In the genomic region with DNA sequence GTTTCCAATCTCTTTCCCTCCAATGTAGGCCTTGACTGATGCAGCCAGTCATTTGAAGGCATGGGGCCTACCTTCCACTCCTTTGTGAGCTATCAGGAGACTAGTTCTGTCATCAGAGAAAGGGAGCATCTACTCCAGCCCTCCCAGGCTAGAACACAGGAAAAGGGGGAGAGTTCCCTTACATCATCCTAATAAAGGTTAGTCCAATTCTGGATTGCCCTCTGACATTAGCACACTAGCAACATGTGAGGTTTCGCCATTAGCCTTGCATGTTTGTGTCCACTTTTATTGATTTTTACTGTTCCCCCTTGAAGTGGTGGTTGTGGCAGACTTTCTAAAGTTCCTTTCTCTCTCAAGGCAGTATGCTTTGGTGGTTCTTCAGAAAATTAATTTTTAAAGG, we compare ENCODE assay signal across 20 cellular contexts.
DNase-seq lines count a peak whose midpoint lies in the region; ATAC-seq, FAIRE-seq and TF ChIP-seq lines count a peak whose summit lies in the region.
"Had no signal": no experiment of that assay in that cellular context is flagged by ENCODE, and none has a peak within 500 bp of the region (broad histone marks: within the 10 kb centered on the region; RNA-seq: fewer than 3 reads in every experiment).

No MANE protein-coding gene starts in this region.

- TF ChIP-seq CTCF in K562 (IDR thresholded peaks at IDR 0.05 in 2 of 3, conservative IDR thresholded peaks at IDR 0.05 in 1 of 3; ENCODE audit: insufficient read depth in 2 of 3, low read depth in 1 of 3, low read length in 3 of 3), result no peak
- no peak for TF ChIP-seq CTCF in neural progenitor cell (IDR thresholded peaks at IDR 0.05)

- H3K27me3 ChIP-seq in CD8-positive, alpha-beta memory T cell (ENCODE audit: insufficient read depth, low read length, poor library complexity, severe bottlenecking), result no peaks in the 10 kb centered on the region
- H3K27me3 ChIP-seq in K562 (ENCODE audit: control insufficient read depth in 2 of 2, insufficient read depth in 2 of 2, low read length in 2 of 2) (no peaks in the 10 kb centered on the region), neural progenitor cell (no peaks in the 10 kb centered on the region)
- H3K27me3 ChIP-seq: BLaER1 treated with 17β-estradiol and CSF1 and Interleukin-3, amounts not matched to agents 10 nM and 100 nM had no signal

- peaks cover 28% of the 10 kb centered on the region for H3F3A ChIP-seq in neural progenitor cell (ENCODE audit: low read depth)

- POLR2A ChIA-PET in CD8-positive, alpha-beta memory T cell (lab: Charles Lee), result no interaction called here
- POLR2A ChIA-PET in K562 (lab: Yijun Ruan, JAX), result no interaction called here

- FAIRE-seq in K562 (lab: Jason Lieb, UNC), result peak; percentile 52
- FAIRE-seq: RCC 7860 had no signal

- ATAC-seq in K562, result peak; percentile 48; the same call in 2 of the 3 replicates
- ATAC-seq: Right ventricle myocardium inferior had no signal

- H3K36me3 ChIP-seq in CD8-positive, alpha-beta memory T cell (ENCODE audit: insufficient read depth, low read length), result no peaks in the 10 kb centered on the region
- peaks cover 7% of the 10 kb centered on the region; the same call in 1 of the 3 replicates for H3K36me3 ChIP-seq in K562 (ENCODE audit: control insufficient read depth, insufficient read depth, low read length)
- H3K36me3 ChIP-seq in neural progenitor cell, result peaks cover 7% of the 10 kb centered on the region

- H3K9ac ChIP-seq in K562 (ENCODE audit: insufficient read depth in 1 of 2, low read depth in 2 of 2, low read length in 2 of 2), result no peak overlapping the region
- no peak overlapping the region for H3K9ac ChIP-seq in neural progenitor cell
- H3K9ac ChIP-seq: BLaER1 treated with 17β-estradiol and CSF1 and Interleukin-3, amounts not matched to agents 10 nM and 100 nM had no signal

- H2AFZ ChIP-seq in K562 (ENCODE audit: low read depth, low read length), result no peak overlapping the region
- H2AFZ ChIP-seq in neural progenitor cell (replicated peaks), result no peak overlapping the region

- CTCF ChIA-PET in CD8-positive, alpha-beta memory T cell (lab: Charles Lee), result no interaction called here
- CTCF ChIA-PET in K562 (lab: Yijun Ruan, JAX; ENCODE audit: low intra/inter-chr PET ratio), result interaction anchor here (0.8 kb wide), 1 partner anchor 135 kb away, joined by 3 read pairs; no protein-coding TSS in a partner anchor

- no TSS peak for BruUV-seq in K562 (replicated peaks; lab: Mats Ljungman, UMichigan)

- intact Hi-C loops in K562 (cut with micrococcal nuclease), result no loop called here

- in situ Hi-C loops in K562 (cut with MboI), result no loop called here

- peaks cover 1% of the 10 kb centered on the region for H3K36me3 Mint-ChIP-seq in activated naive CD4-positive, alpha-beta T cell treated with anti-CD3 and anti-CD28 coated beads, Interleukin-2, amount 50 U/mL, for 24 hours
- peaks cover 0 to 16% (median 0%) of the 10 kb centered on the region in 3 donors for H3K36me3 Mint-ChIP-seq in CD8-positive, alpha-beta memory T cell
- H3K36me3 Mint-ChIP-seq in neural progenitor cell, result peaks cover 16% of the 10 kb centered on the region

- H3K4me2 ChIP-seq in K562 (ENCODE audit: insufficient read depth, low read length), result no peak overlapping the region
- no peak overlapping the region for H3K4me2 ChIP-seq in neural progenitor cell
- H3K4me2 ChIP-seq: BLaER1 treated with 17β-estradiol and CSF1 and Interleukin-3, amounts not matched to agents 10 nM and 100 nM had no signal

- H3K27ac ChIP-seq in CD8-positive, alpha-beta memory T cell (ENCODE audit: low read depth, low read length), result no peak overlapping the region
- no peak overlapping the region for H3K27ac ChIP-seq in K562 (ENCODE audit: extremely low read depth, low read depth, low read length)
- H3K27ac ChIP-seq in neural progenitor cell, result peak overlapping the region; percentile 31
- H3K27ac ChIP-seq: BLaER1 treated with 17β-estradiol and CSF1 and Interleukin-3, amounts not matched to agents 10 nM and 100 nM; HL-60; SK-N-MC had no signal

- no peak for TF ChIP-seq RAD21 in K562 (CRISPR knock-in tag; conservative IDR thresholded peaks at IDR 0.05 in 1 of 2, IDR thresholded peaks at IDR 0.05 in 1 of 2)

- no peaks in the 10 kb centered on the region for H3K79me2 ChIP-seq in K562 (ENCODE audit: control insufficient read depth, insufficient read depth, low read length)
- no peaks in the 10 kb centered on the region for H3K79me2 ChIP-seq in neural progenitor cell (ENCODE audit: low read depth)

- no peak for TF ChIP-seq EP300 in K562 (IDR thresholded peaks at IDR 0.05; ENCODE audit: low read length)

- DNase-seq in activated naive CD4-positive, alpha-beta T cell (lab: John Stamatoyannopoulos, UW), result no peak
- no peak for DNase-seq in CD8-positive, alpha-beta memory T cell
- no peak for DNase-seq in K562 (ENCODE audit: extremely low read depth in 1 of 4, low spot score in 3 of 4)
- DNase-seq in neural progenitor cell (ENCODE audit: low spot score), result no peak
- no peak for DNase-seq in activated CD4-positive, alpha-beta T cell treated with anti-CD3 and anti-CD28 coated beads for 48 hours
- DNase-seq in iPS-NIHi7 (ENCODE audit: extremely low spot score), result no peak
- DNase-seq in SHP77 treated with DMSO at 0.1 percent for 48 hours (lab: John Stamatoyannopoulos, UW), result no peak
- DNase-seq: DMS79 treated with DMSO at 0.1 percent for 48 hours, H7, KBM-7, NCI-H1105, NCI-H2081, NCI-H510A treated with DMSO at 0.1 percent for 48 hours, NCI-H774 had no signal

- H4K20me1 ChIP-seq in K562 (replicated peaks; ENCODE audit: control insufficient read depth, insufficient read depth, low read length) (no peaks in the 10 kb centered on the region; the same call in 1 of the 2 replicates), neural progenitor cell (ENCODE audit: low read depth) (no peaks in the 10 kb centered on the region)

- H3K9me3 ChIP-seq in CD8-positive, alpha-beta memory T cell (ENCODE audit: low read length), result no peaks in the 10 kb centered on the region
- H3K9me3 ChIP-seq in K562 (replicated peaks; ENCODE audit: control insufficient read depth, insufficient read depth, low read depth, low read length) (no peaks in the 10 kb centered on the region), neural progenitor cell (ENCODE audit: low read depth) (no peaks in the 10 kb centered on the region)
- H3K9me3 ChIP-seq: BLaER1 treated with 17β-estradiol and CSF1 and Interleukin-3, amounts not matched to agents 10 nM and 100 nM had no signal

- 100% methylated on average over 1 of the region's 1 CpG for WGBS in K562 (ENCODE audit: insufficient coverage, low coverage, missing lambda C conversion rate)

- no peaks in the 10 kb centered on the region for H3K9me3 Mint-ChIP-seq in activated naive CD4-positive, alpha-beta T cell treated with anti-CD3 and anti-CD28 coated beads, Interleukin-2, amount 50 U/mL, for 24 hours
- no peaks in the 10 kb centered on the region for H3K9me3 Mint-ChIP-seq in CD8-positive, alpha-beta memory T cell
- H3K9me3 Mint-ChIP-seq in neural progenitor cell, result peaks cover 2% of the 10 kb centered on the region

- no peaks in the 10 kb centered on the region for H3K4me1 ChIP-seq in CD8-positive, alpha-beta memory T cell (ENCODE audit: insufficient read depth, low read length)
- H3K4me1 ChIP-seq in K562 (replicated peaks in 1 of 2; ENCODE audit: control insufficient read depth in 2 of 2, insufficient read depth in 2 of 2, low read length in 2 of 2) (no peaks in the 10 kb centered on the region), neural progenitor cell (peaks cover 10% of the 10 kb centered on the region)
- H3K4me1 ChIP-seq: BLaER1 treated with 17β-estradiol and CSF1 and Interleukin-3, amounts not matched to agents 10 nM and 100 nM had no signal

- no peak overlapping the region for H3K4me3 Mint-ChIP-seq in activated naive CD4-positive, alpha-beta T cell treated with anti-CD3 and anti-CD28 coated beads, Interleukin-2, amount 50 U/mL, for 24 hours
- H3K4me3 Mint-ChIP-seq in CD8-positive, alpha-beta memory T cell, result no peak overlapping the region
- H3K4me3 Mint-ChIP-seq in neural progenitor cell, result no peak overlapping the region

- H3K27me3 Mint-ChIP-seq in activated naive CD4-positive, alpha-beta T cell treated with anti-CD3 and anti-CD28 coated beads, Interleukin-2, amount 50 U/mL, for 24 hours, result no peaks in the 10 kb centered on the region
- peaks cover 0 to 1% of the 10 kb centered on the region in 2 donors for H3K27me3 Mint-ChIP-seq in CD8-positive, alpha-beta memory T cell
- H3K27me3 Mint-ChIP-seq in neural progenitor cell (ENCODE audit: insufficient read depth, low read depth), result no peaks in the 10 kb centered on the region

- H3K9me1 ChIP-seq in K562 (ENCODE audit: control insufficient read depth, insufficient read depth, low read length), result no peaks in the 10 kb centered on the region

- H3K4me3 ChIP-seq in CD8-positive, alpha-beta memory T cell (ENCODE audit: low read length), result no peak overlapping the region
- no peak overlapping the region for H3K4me3 ChIP-seq in K562
- H3K4me3 ChIP-seq in neural progenitor cell, result no peak overlapping the region
- H3K4me3 ChIP-seq: BLaER1 treated with 17β-estradiol and CSF1 and Interleukin-3, amounts not matched to agents 10 nM and 100 nM; SK-N-MC had no signal

- peaks cover 7% of the 10 kb centered on the region for H3K4me1 Mint-ChIP-seq in activated naive CD4-positive, alpha-beta T cell treated with anti-CD3 and anti-CD28 coated beads, Interleukin-2, amount 50 U/mL, for 24 hours
- peaks cover 3 to 37% (median 6%) of the 10 kb centered on the region in 3 donors for H3K4me1 Mint-ChIP-seq in CD8-positive, alpha-beta memory T cell
- H3K4me1 Mint-ChIP-seq in neural progenitor cell, result no peaks in the 10 kb centered on the region

- TF ChIP-seq POLR2A in K562 (conservative IDR thresholded peaks at IDR 0.05), result no peak

- peak overlapping the region; percentile 30 for H3K27ac Mint-ChIP-seq in activated naive CD4-positive, alpha-beta T cell treated with anti-CD3 and anti-CD28 coated beads, Interleukin-2, amount 50 U/mL, for 24 hours
- peak overlapping the region in 5 of 8 donors; percentile 1 to 48 (median 25) for H3K27ac Mint-ChIP-seq in CD8-positive, alpha-beta memory T cell
- no peak overlapping the region for H3K27ac Mint-ChIP-seq in neural progenitor cell

TF ChIP-seq in K562, 482 proteins besides CTCF, POLR2A, EP300 and RAD21 (continues in another document):
- no peak for TF ChIP-seq NCOR1 (IDR thresholded peaks at IDR 0.05)
- TF ChIP-seq, protein P1, sequence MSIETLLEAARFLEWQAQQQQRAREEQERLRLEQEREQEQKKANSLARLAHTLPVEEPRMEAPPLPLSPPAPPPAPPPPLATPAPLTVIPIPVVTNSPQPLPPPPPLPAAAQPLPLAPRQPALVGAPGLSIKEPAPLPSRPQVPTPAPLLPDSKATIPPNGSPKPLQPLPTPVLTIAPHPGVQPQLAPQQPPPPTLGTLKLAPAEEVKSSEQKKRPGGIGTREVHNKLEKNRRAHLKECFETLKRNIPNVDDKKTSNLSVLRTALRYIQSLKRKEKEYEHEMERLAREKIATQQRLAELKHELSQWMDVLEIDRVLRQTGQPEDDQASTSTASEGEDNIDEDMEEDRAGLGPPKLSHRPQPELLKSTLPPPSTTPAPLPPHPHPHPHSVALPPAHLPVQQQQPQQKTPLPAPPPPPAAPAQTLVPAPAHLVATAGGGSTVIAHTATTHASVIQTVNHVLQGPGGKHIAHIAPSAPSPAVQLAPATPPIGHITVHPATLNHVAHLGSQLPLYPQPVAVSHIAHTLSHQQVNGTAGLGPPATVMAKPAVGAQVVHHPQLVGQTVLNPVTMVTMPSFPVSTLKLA (conservative IDR thresholded peaks at IDR 0.05), result no peak
